In the genomic region with DNA sequence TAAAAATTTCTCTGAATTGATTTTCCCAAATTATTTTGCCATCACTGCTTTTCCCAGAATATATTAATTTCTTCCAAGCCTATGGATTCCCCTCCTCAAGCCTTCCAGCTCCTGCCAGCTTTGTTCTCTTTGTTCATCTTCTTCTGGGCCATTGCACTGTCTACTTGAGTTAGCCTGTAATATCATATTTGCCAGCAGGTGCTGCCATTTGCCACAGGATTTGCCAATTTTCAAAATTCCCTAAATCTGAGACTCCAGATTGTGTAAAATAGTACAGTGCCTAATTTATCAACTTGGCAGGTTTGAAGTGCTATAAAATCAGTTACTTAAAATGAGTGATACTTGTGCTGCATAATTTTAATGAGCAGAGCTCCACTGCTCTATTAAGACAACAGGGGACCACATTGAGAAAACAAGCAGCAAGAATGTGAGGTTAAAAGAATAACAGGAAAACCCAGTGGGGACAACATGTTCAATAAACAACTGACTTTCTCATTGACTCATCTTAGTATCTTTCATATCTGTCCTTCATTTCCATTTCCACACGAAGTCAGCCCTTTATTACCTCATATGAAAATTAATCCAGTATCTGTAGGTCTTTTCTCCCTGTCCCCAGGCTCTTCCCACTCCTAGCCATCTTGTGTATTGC, we compare ENCODE assay signal across 10 cellular contexts.
A peak's percentile ranks its signal among the peaks of the same experiment; 100 is the strongest.
DNase-seq lines count a peak whose midpoint lies in the region; ATAC-seq and FAIRE-seq lines count a peak whose summit lies in the region.
"Had no signal": no experiment of that assay in that cellular context is flagged by ENCODE, and none has a peak within 500 bp of the region (broad histone marks: within the 10 kb centered on the region; RNA-seq: fewer than 3 reads in every experiment).

No MANE protein-coding gene starts in this region.

- H3K4me1 ChIP-seq in right cardiac atrium (ENCODE audit: control insufficient read depth, insufficient read depth, low read length), result no peaks in the 10 kb centered on the region

- H3K27ac ChIP-seq in right cardiac atrium (ENCODE audit: low read length), result no peak overlapping the region

- DNase-seq in Right ventricle myocardium superior (no peak), right cardiac atrium (no peak), RPMI7951 (ENCODE audit: low read depth) (peak; percentile 2), glomerular visceral epithelial cell (ENCODE audit: extremely low spot score) (peak; percentile 22), urothelium cell line (ENCODE audit: low spot score) (peak; percentile 35), NCI-H774 (lab: John Stamatoyannopoulos, UW) (no peak), NCI-H128 (lab: John Stamatoyannopoulos, UW; ENCODE audit: unreplicated experiment) (no peak)
- DNase-seq: H7; NK-92 treated with Interleukin-12 subunit alpha and Interleukin-12 subunit beta, amount 100 ng/mL, for 24 hours had no signal

- ATAC-seq in Right ventricle myocardium superior (ENCODE audit: poor library complexity) (peak; percentile 64), right cardiac atrium (no peak), GM21381 (IDR thresholded peaks at IDR 0.05; ENCODE audit: unreplicated experiment) (no peak)

- peak; percentile 79 for FAIRE-seq in urothelium cell line (lab: Jason Lieb, UNC)

- no peaks in the 10 kb centered on the region for H3K27me3 ChIP-seq in right cardiac atrium (ENCODE audit: control insufficient read depth, insufficient read depth)

- no peaks in the 10 kb centered on the region for H3K9me3 ChIP-seq in right cardiac atrium (ENCODE audit: control insufficient read depth, low read length)

- intact Hi-C loops in Right ventricle myocardium superior (cut with DNase I) (no loop called here), right cardiac atrium (cut with DNase I) (loop anchor here in 1 of 4 donors (2.0 kb wide), 1 partner anchor 43 kb away; no protein-coding TSS in a partner anchor)

- WGBS in right cardiac atrium, result 31% methylated on average over 1 of the region's 1 CpG

- H3K4me3 ChIP-seq in right cardiac atrium (ENCODE audit: low read length), result no peak overlapping the region

Comparison
In these comparisons a context has a peak if more than half of its experiments do, and no peak if none do; other contexts are left out.
1. DNase-seq: peak in RPMI7951 (single experiment), glomerular visceral epithelial cell (single experiment) and urothelium cell line (single experiment); none in Right ventricle myocardium superior (single experiment), right cardiac atrium (0 of 3), NCI-H774 (single experiment) and NCI-H128 (single experiment).